ENCODE assay signal across 1 cellular context in genomic region chr6:137708481-137708880, GRCh38.
TF ChIP-seq lines count a peak whose summit lies in the region.

No MANE protein-coding gene starts in this region.

TF ChIP-seq in HCT116, 20 proteins besides CTCF, POLR2A, EP300 and RAD21 (continued from another document):
- TF ChIP-seq YY1 (IDR thresholded peaks at IDR 0.05; ENCODE audit: extremely low read depth, insufficient replicate concordance, low read depth, low read length): no peak
TF ChIP-seq in HCT116: peak in this region for 0.
